In the genomic region with DNA sequence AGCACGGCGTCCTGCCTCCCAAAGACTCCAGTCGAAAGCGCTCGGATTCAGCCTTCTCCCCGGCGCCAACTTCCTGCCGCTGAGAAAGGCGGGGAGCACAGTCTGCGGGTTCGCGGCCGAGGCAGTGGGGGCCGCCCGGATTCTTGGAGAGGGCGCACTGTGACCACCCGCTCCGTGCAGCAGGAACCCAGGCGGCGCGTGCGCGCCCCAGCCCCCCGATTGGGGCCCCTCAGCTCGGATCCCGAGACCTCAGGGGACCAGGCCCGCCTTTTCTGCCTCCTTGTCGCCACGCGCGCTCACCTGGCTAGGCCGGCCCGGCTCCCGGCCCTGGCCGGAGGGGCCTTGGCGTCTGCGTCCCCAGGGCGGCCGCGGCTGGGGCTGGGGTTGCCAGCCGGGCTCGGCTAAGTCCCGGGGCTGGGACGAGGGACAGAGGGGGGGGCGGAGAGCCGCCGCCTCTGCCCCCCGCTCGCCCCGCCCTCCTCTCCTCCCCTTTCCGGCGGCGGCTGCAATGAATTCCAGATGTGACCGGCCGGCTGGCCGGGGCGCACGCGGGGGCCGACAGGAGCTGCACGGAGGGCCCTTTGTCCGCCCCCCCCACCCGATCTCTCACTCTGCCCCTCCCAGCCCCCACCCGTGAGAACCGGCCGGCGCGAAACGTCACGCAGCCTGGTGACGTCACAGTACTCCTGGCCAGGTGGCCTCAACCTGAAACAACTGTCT, we compare ENCODE assay signal across 8 cellular contexts. TPM values are rescaled to one million over a fixed set of nuclear protein-coding genes. Genes with fewer than 3 reads are reported as not detected.
DNase-seq lines count a peak whose midpoint lies in the region; ATAC-seq and TF ChIP-seq lines count a peak whose summit lies in the region.

TSS of gene S1PR2 (minus strand) at position 428 of the 720 bp plus-strand sequence. CDS start 6,426 bp downstream, outside the sequence.

- H3K36me3 ChIP-seq in neuron (ENCODE audit: insufficient read depth, low read length), result no peaks in the 10 kb centered on the region
- no peaks in the 10 kb centered on the region for H3K36me3 ChIP-seq in testis (ENCODE audit: low read depth, missing control alignments)

- H3K27ac ChIP-seq in foreskin keratinocyte, result peak within 1 kb of the TSS; percentile 87
- H3K27ac ChIP-seq in testis, result peak within 1 kb of the TSS; percentile 86 to 93

- WGBS in testis, 2 donors, result 0 to 1% methylated on average over 2 to 46 of the region's 71 CpGs

- H3K27me3 ChIP-seq in foreskin keratinocyte, result no peaks in the 10 kb centered on the region
- H3K27me3 ChIP-seq in neuron (ENCODE audit: insufficient read depth, low read length), result no peaks in the 10 kb centered on the region
- H3K27me3 ChIP-seq in testis, result no peaks in the 10 kb centered on the region

- H3K4me3 ChIP-seq in neuron (ENCODE audit: low read length), result peak within 1 kb of the TSS; percentile 92
- peak within 1 kb of the TSS; percentile 86 to 89 for H3K4me3 ChIP-seq in testis

- ATAC-seq in foreskin keratinocyte, result peak; percentile 61

- H3K9me3 ChIP-seq in neuron (ENCODE audit: low read length) (no peaks in the 10 kb centered on the region), testis (no peaks in the 10 kb centered on the region)

- TF ChIP-seq POLR2A in GM18526 (IDR thresholded peaks at IDR 0.05; ENCODE audit: extremely low read depth, insufficient read length) (peak; percentile 41), Raji (IDR thresholded peaks at IDR 0.05; ENCODE audit: insufficient read depth, low read depth, low read length) (peak; percentile 70), testis (IDR thresholded peaks at IDR 0.05) (no peak)

- intact Hi-C loops in testis (cut with DNase I; ENCODE audit: low total_unique reads), result loop anchor here (10.0 kb wide), 1 partner anchor 296 kb away; the partner anchor contains the start of gene OLFM2

- no peak for TF ChIP-seq CTCF in foreskin keratinocyte (conservative IDR thresholded peaks at IDR 0.05)
- no peak for TF ChIP-seq CTCF in testis (IDR thresholded peaks at IDR 0.05)

- H3K4me1 ChIP-seq in foreskin keratinocyte (no peaks in the 10 kb centered on the region), neuron (ENCODE audit: insufficient read depth, low read length) (peaks cover 6% of the 10 kb centered on the region), testis (peaks cover 30% of the 10 kb centered on the region)

- peak within 1 kb of the TSS; percentile 95 for H2AFZ ChIP-seq in neuron (ENCODE audit: low read depth, low read length)

- DNase-seq in 8988T (peak; percentile 69), HuH-7 (ENCODE audit: low spot score) (peak; percentile 71), activated gamma-delta T cell (lab: John Stamatoyannopoulos, UW) (peak; percentile 69), foreskin keratinocyte (no peak), testis (peak; percentile 70)

RNA-seq across cellular contexts. Expression of gene S1PR2, which starts in this region (rescaled TPM):
- 3.4 and 4.7 TPM in 2 replicates for total RNA-seq in foreskin keratinocyte
- 2.2 and 2.5 TPM in 2 replicates for polyA plus RNA-seq in foreskin keratinocyte
- 10 to 100 TPM in 1 of 2 donors, 1 to 10 TPM in 1; 8.7 to 13.7 TPM for total RNA-seq in testis
- polyA plus RNA-seq in testis (ENCODE audit: insufficient read depth, low read depth, low replicate concordance), result 11.9 TPM

Comparison
In these comparisons a context has a peak if more than half of its experiments do, and no peak if none do; other contexts are left out.
1. DNase-seq: peak in 8988T (single experiment), HuH-7 (single experiment), activated gamma-delta T cell (single experiment) and testis (single experiment); none in foreskin keratinocyte (0 of 2).